ENCODE assay signal across 2 cellular contexts in the genomic region with DNA sequence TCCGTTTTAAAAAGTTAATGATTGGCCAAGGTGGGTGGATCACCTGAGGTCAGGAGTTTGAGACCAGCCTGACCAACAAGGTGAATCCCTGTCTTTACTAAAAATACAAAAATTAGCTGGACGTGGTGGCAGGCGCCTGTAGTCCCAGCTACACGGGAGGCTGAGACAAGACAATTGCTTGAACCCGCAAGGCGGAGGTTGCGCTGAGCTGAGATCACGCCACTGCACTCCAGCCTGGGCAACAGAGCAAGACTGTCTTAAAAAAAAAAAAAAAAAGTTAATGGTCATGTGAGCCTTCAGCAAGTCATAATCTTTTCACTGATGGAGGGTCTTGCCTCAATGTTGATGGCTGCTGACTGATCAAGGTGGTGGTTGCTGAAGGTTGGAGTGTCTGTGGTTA. TPM values are rescaled to one million over a fixed set of nuclear protein-coding genes. Genes with fewer than 3 reads are reported as not detected.
"Had no signal": no experiment of that assay in that cellular context is flagged by ENCODE, and none has a peak within 500 bp of the region (broad histone marks: within the 10 kb centered on the region; RNA-seq: fewer than 3 reads in every experiment).

No MANE protein-coding gene starts in this region.

RNA-seq across cellular contexts. Expression of a gene that starts 41.6 kb away (rescaled TPM):
- total RNA-seq: G401, GM12878 had no signal
